In genomic region chr1:12899186-12899585, GRCh38 we compare ENCODE assay signal across 4 cellular contexts. TPM values are rescaled to one million over a fixed set of nuclear protein-coding genes. Genes with fewer than 3 reads are reported as not detected.
"Had no signal": no experiment of that assay in that cellular context is flagged by ENCODE, and none has a peak within 500 bp of the region (broad histone marks: within the 10 kb centered on the region; RNA-seq: fewer than 3 reads in every experiment).

No MANE protein-coding gene starts in this region.

RNA-seq across cellular contexts. Expression of gene PRAMEF10, which starts 1.1 kb away (rescaled TPM):
- total RNA-seq: LHCN-M2, M059J, MCF 10A, NCI-H460 had no signal

RNA-seq across cellular contexts. Expression of gene PRAMEF4, which starts 13.2 kb away (rescaled TPM):
- total RNA-seq: LHCN-M2, M059J, MCF 10A had no signal

RNA-seq across cellular contexts. Expression of gene PRAMEF7, which starts 17.2 kb away (rescaled TPM):
- total RNA-seq: LHCN-M2, M059J, MCF 10A, NCI-H460 had no signal

RNA-seq across cellular contexts. Expression of gene PRAMEF2, which starts 42.3 kb away (rescaled TPM):
- total RNA-seq: LHCN-M2, M059J, MCF 10A, NCI-H460 had no signal

RNA-seq across cellular contexts. Expression of gene PRAMEF6, which starts 48.2 kb away (rescaled TPM):
- total RNA-seq: LHCN-M2, M059J, MCF 10A, NCI-H460 had no signal
